In genomic region chr16:68490358-68490757, GRCh38 we compare ENCODE assay signal across 17 cellular contexts. TPM values are rescaled to one million over a fixed set of nuclear protein-coding genes. Genes with fewer than 3 reads are reported as not detected.
A peak's percentile ranks its signal among the peaks of the same experiment; 100 is the strongest.
DNase-seq lines count a peak whose midpoint lies in the region; ATAC-seq, FAIRE-seq and TF ChIP-seq lines count a peak whose summit lies in the region.
"Had no signal": no experiment of that assay in that cellular context is flagged by ENCODE, and none has a peak within 500 bp of the region (broad histone marks: within the 10 kb centered on the region; RNA-seq: fewer than 3 reads in every experiment).

No MANE protein-coding gene starts in this region.

- no peaks in the 10 kb centered on the region for H3K79me2 ChIP-seq in GM23338 (replicated peaks; ENCODE audit: insufficient read depth)
- no peaks in the 10 kb centered on the region for H3K79me2 ChIP-seq in OCI-LY7 (ENCODE audit: insufficient read depth, low read depth, low read length)

- no peak overlapping the region for H3K27ac ChIP-seq in GM23338 (ENCODE audit: low read depth)
- peak overlapping the region; percentile 79 for H3K27ac ChIP-seq in OCI-LY7 (ENCODE audit: low read depth, low read length, poor library complexity, severe bottlenecking)
- H3K27ac ChIP-seq in esophagus (ENCODE audit: low read depth in 2 of 2, low read length in 1 of 2), result peak overlapping the region; percentile 22 to 62
- H3K27ac ChIP-seq in neuronal stem cell (replicated peaks; ENCODE audit: low read length), result no peak overlapping the region
- no peak overlapping the region for H3K27ac ChIP-seq in aorta (ENCODE audit: low read depth in 1 of 2, low read length in 2 of 2)
- H3K27ac ChIP-seq in kidney (ENCODE audit: low read depth in 2 of 2, low read length in 2 of 2), result no peak overlapping the region
- H3K27ac ChIP-seq in psoas muscle, result no peak overlapping the region

- intact Hi-C loops in OCI-LY7 (cut with micrococcal nuclease; ENCODE audit: unreplicated experiment) (loop anchor here (5.0 to 10.0 kb wide), 2 partner anchors 43 to 236 kb away; partner anchors contain the start of gene SMPD3), aorta (cut with DNase I) (no loop called here), kidney (cut with DNase I) (no loop called here), psoas muscle (cut with DNase I) (no loop called here)
- intact Hi-C loops in activated T-helper 2 cell treated with anti-CD3 and anti-CD28 coated beads, Interferon-gamma antibody, Interleukin-2, Interleukin-4, amounts not matched to agents 10 μg/mL and 5 μg/mL and 100 μg/mL, durations not matched to agents 14 hours and 24 hours and 36 hours (cut with micrococcal nuclease), result no loop called here

- peak overlapping the region; percentile 65 for H2BK15ac ChIP-seq in neuronal stem cell (ENCODE audit: low read length)

- no peak overlapping the region for H4K91ac ChIP-seq in neuronal stem cell (ENCODE audit: low read depth, low read length, poor library complexity)

- H3K79me1 ChIP-seq in neuronal stem cell (ENCODE audit: low read depth, low read length), result no peaks in the 10 kb centered on the region

- H3K4ac ChIP-seq in neuronal stem cell (ENCODE audit: low read length), result no peak overlapping the region

- BruUV-seq in OCI-LY7 (replicated peaks; lab: Mats Ljungman, UMichigan), result no TSS peak

- H2AFZ ChIP-seq in GM23338 (0 out of 2 replicates have a peak overlapping the region, but pooled peaks have one; percentile 95), OCI-LY7 (ENCODE audit: low read length) (peak overlapping the region; percentile 48; the same call in 1 of the 2 replicates), neuronal stem cell (ENCODE audit: low read length) (no peak overlapping the region)

- peaks cover 27% of the 10 kb centered on the region for H3K4me1 Mint-ChIP-seq in GM23338
- no peaks in the 10 kb centered on the region for H3K4me1 Mint-ChIP-seq in activated T-helper 2 cell treated with anti-CD3 and anti-CD28 coated beads, Interferon-gamma antibody, Interleukin-2, Interleukin-4, amounts not matched to agents 10 μg/mL and 5 μg/mL and 100 μg/mL, durations not matched to agents 14 hours and 24 hours and 36 hours (ENCODE audit: low read depth)

- no peak overlapping the region for H3K23ac ChIP-seq in neuronal stem cell (ENCODE audit: low read depth, low read length, poor library complexity)

- ATAC-seq in GM23338 (no peak), aorta (ENCODE audit: low FRiP score) (no peak), psoas muscle (no peak)

- no peak for FAIRE-seq in kidney (lab: Jason Lieb, UNC)

- H3K9me3 ChIP-seq in OCI-LY7 (ENCODE audit: low read length), result no peaks in the 10 kb centered on the region; the same call in 1 of the 2 replicates
- no peaks in the 10 kb centered on the region for H3K9me3 ChIP-seq in esophagus (ENCODE audit: control insufficient read depth in 2 of 2, insufficient read depth in 1 of 2, low read depth in 1 of 2, low read length in 1 of 2)
- peaks cover 0 to 2% of the 10 kb centered on the region in 2 donors for H3K9me3 ChIP-seq in neuronal stem cell (replicated peaks in 1 of 2; ENCODE audit: control insufficient read depth in 2 of 2, insufficient read depth in 1 of 2, low read depth in 1 of 2, low read length in 2 of 2)
- no peaks in the 10 kb centered on the region for H3K9me3 ChIP-seq in aorta (ENCODE audit: control insufficient read depth, low read length)
- no peaks in the 10 kb centered on the region for H3K9me3 ChIP-seq in kidney (ENCODE audit: control insufficient read depth in 1 of 2, low read length in 2 of 2)
- H3K9me3 ChIP-seq in psoas muscle, result no peaks in the 10 kb centered on the region

- H3K36me3 ChIP-seq in GM23338 (ENCODE audit: insufficient read depth) (no peaks in the 10 kb centered on the region; the same call in 1 of the 2 replicates), OCI-LY7 (ENCODE audit: insufficient read depth, low read length) (peaks cover 15% of the 10 kb centered on the region; the same call in 1 of the 2 replicates), esophagus (ENCODE audit: control insufficient read depth in 2 of 2, insufficient read depth in 2 of 2, low read length in 1 of 2) (no peaks in the 10 kb centered on the region), neuronal stem cell (replicated peaks in 1 of 2; ENCODE audit: control insufficient read depth in 2 of 2, insufficient read depth in 2 of 2, low read length in 2 of 2) (no peaks in the 10 kb centered on the region), aorta (ENCODE audit: control insufficient read depth in 1 of 2, insufficient read depth in 2 of 2, low read length in 1 of 2) (no peaks in the 10 kb centered on the region), kidney (ENCODE audit: control insufficient read depth in 1 of 2, insufficient read depth in 2 of 2, low read length in 2 of 2) (no peaks in the 10 kb centered on the region), psoas muscle (ENCODE audit: insufficient read depth in 1 of 2, low read depth in 1 of 2) (no peaks in the 10 kb centered on the region)

- H4K20me1 ChIP-seq in GM23338 (replicated peaks; ENCODE audit: insufficient read depth) (no peaks in the 10 kb centered on the region), OCI-LY7 (ENCODE audit: insufficient read depth, low read length) (no peaks in the 10 kb centered on the region)

- no peak overlapping the region for H3K9ac ChIP-seq in neuronal stem cell (ENCODE audit: low read depth, low read length, poor library complexity)
- H3K9ac ChIP-seq in kidney (ENCODE audit: low read length in 2 of 2), result no peak overlapping the region

- no peak overlapping the region for H2BK120ac ChIP-seq in neuronal stem cell (ENCODE audit: low read depth, low read length)

- H4K8ac ChIP-seq in neuronal stem cell (ENCODE audit: low read depth, low read length), result no peak overlapping the region

- H3K27me3 Mint-ChIP-seq in GM23338 (ENCODE audit: insufficient read depth, low read depth, poor library complexity), result peaks cover 3% of the 10 kb centered on the region
- peaks cover 17% of the 10 kb centered on the region for H3K27me3 Mint-ChIP-seq in activated T-helper 2 cell treated with anti-CD3 and anti-CD28 coated beads, Interferon-gamma antibody, Interleukin-2, Interleukin-4, amounts not matched to agents 10 μg/mL and 5 μg/mL and 100 μg/mL, durations not matched to agents 14 hours and 24 hours and 36 hours (ENCODE audit: low read depth)
- H3K27me3 Mint-ChIP-seq: B cell had no signal

- no peak overlapping the region for H3K4me2 ChIP-seq in GM23338
- peak overlapping the region; percentile 89 for H3K4me2 ChIP-seq in OCI-LY7 (ENCODE audit: low read length)
- H3K4me2 ChIP-seq in neuronal stem cell (ENCODE audit: insufficient read depth, low read length, poor library complexity, severe bottlenecking), result no peak overlapping the region

- no peak overlapping the region for H2AK5ac ChIP-seq in neuronal stem cell (ENCODE audit: low read depth, low read length)

- no peaks in the 10 kb centered on the region for H3F3A ChIP-seq in GM23338 (replicated peaks; ENCODE audit: low read depth)

- no peak overlapping the region for H2BK12ac ChIP-seq in neuronal stem cell (ENCODE audit: low read length)

- H3K27me3 ChIP-seq in GM23338 (ENCODE audit: insufficient read depth) (no peaks in the 10 kb centered on the region), esophagus (ENCODE audit: control insufficient read depth in 1 of 2, insufficient read depth in 2 of 2, low read length in 2 of 2) (no peaks in the 10 kb centered on the region), neuronal stem cell (ENCODE audit: control insufficient read depth in 3 of 3, insufficient read depth in 3 of 3, low read depth in 1 of 3, low read length in 3 of 3) (peaks cover 0 to 11% (median 0%) of the 10 kb centered on the region in 3 experiments), aorta (ENCODE audit: control insufficient read depth in 1 of 2, insufficient read depth in 2 of 2, low read length in 1 of 2) (no peaks in the 10 kb centered on the region), psoas muscle (ENCODE audit: insufficient read depth in 3 of 3, low read length in 2 of 3) (no peaks in the 10 kb centered on the region)

- no peak overlapping the region for H2BK5ac ChIP-seq in neuronal stem cell (ENCODE audit: low read length)

- WGBS in esophagus, 2 donors, result 40 to 64% methylated on average over 1 of the region's 1 CpG
- WGBS in neuronal stem cell (ENCODE audit: extremely low coverage in 2 of 2, insufficient read length in 2 of 2, insufficient replicate concordance in 1 of 2), 2 donors, result no CpG with 5 or more reads among the region's 1 CpG
- 78 to 82% methylated on average over 1 of the region's 1 CpG for WGBS in aorta, 2 donors
- 68 to 75% (median 69%) methylated on average over 1 of the region's 1 CpG for WGBS in psoas muscle, 3 donors

- TF ChIP-seq CTCF in GM23338 (conservative IDR thresholded peaks at IDR 0.05; ENCODE audit: low read depth in 2 of 2) (no peak), OCI-LY7 (conservative IDR thresholded peaks at IDR 0.05; ENCODE audit: low read length) (no peak), kidney (IDR thresholded peaks at IDR 0.05; ENCODE audit: borderline replicate concordance, extremely low read depth, insufficient read depth) (no peak), psoas muscle (IDR thresholded peaks at IDR 0.05) (no peak)

- H3K9me3 Mint-ChIP-seq in GM23338, result peaks cover 4% of the 10 kb centered on the region; the same call in 2 of the 3 replicates
- H3K9me3 Mint-ChIP-seq in activated T-helper 2 cell treated with anti-CD3 and anti-CD28 coated beads, Interferon-gamma antibody, Interleukin-2, Interleukin-4, amounts not matched to agents 10 μg/mL and 5 μg/mL and 100 μg/mL, durations not matched to agents 14 hours and 24 hours and 36 hours, result no peaks in the 10 kb centered on the region
- H3K9me3 Mint-ChIP-seq: CD8-positive, alpha-beta memory T cell had no signal

- DNase-seq in GM23338 (ENCODE audit: low spot score) (no peak), OCI-LY7 (ENCODE audit: low spot score) (no peak), neuronal stem cell (ENCODE audit: low spot score) (no peak), aorta (no peak), kidney (no peak), psoas muscle (no peak)
- no peak for DNase-seq in activated T-helper 2 cell treated with anti-CD3 and anti-CD28 coated beads, Interferon-gamma antibody, Interleukin-2, Interleukin-4, amounts not matched to agents 10 μg/mL and 5 μg/mL and 100 μg/mL, durations not matched to agents 14 hours and 24 hours and 36 hours (ENCODE audit: low spot score)
- DNase-seq: GF-D8, GOT3, KG1, NCI-H1105 treated with DMSO at 0.1 percent for 48 hours, NCI-H187, NCI-H82 had no signal

- no peak overlapping the region for H3K27ac Mint-ChIP-seq in GM23338
- H3K27ac Mint-ChIP-seq in activated T-helper 2 cell treated with anti-CD3 and anti-CD28 coated beads, Interferon-gamma antibody, Interleukin-2, Interleukin-4, amounts not matched to agents 10 μg/mL and 5 μg/mL and 100 μg/mL, durations not matched to agents 14 hours and 24 hours and 36 hours, result no peak overlapping the region
- H3K27ac Mint-ChIP-seq: B cell; CD8-positive, alpha-beta memory T cell had no signal

- peaks cover 11% of the 10 kb centered on the region for H3K4me1 ChIP-seq in GM23338 (ENCODE audit: insufficient read depth)
- peaks cover 79% of the 10 kb centered on the region for H3K4me1 ChIP-seq in OCI-LY7 (ENCODE audit: insufficient read depth, low read length, poor library complexity, severe bottlenecking)
- H3K4me1 ChIP-seq in esophagus (ENCODE audit: control insufficient read depth in 2 of 2, insufficient read depth in 2 of 2, low read length in 1 of 2), result peaks cover 5 to 35% of the 10 kb centered on the region in 2 donors
- H3K4me1 ChIP-seq in neuronal stem cell (ENCODE audit: control insufficient read depth in 2 of 2, insufficient read depth in 1 of 2, low read depth in 1 of 2, low read length in 2 of 2), result peaks cover 9 to 19% of the 10 kb centered on the region in 2 donors
- H3K4me1 ChIP-seq in aorta (ENCODE audit: control insufficient read depth in 1 of 2, insufficient read depth in 2 of 2, low read length in 2 of 2), result no peaks in the 10 kb centered on the region
- peaks cover 7 to 9% of the 10 kb centered on the region in 2 donors for H3K4me1 ChIP-seq in kidney (ENCODE audit: control insufficient read depth in 1 of 2, insufficient read depth in 1 of 2, low read depth in 1 of 2, low read length in 2 of 2)
- H3K4me1 ChIP-seq in psoas muscle, result no peaks in the 10 kb centered on the region

- no peak overlapping the region for H3K4me3 ChIP-seq in GM23338
- H3K4me3 ChIP-seq in OCI-LY7 (ENCODE audit: low read depth, low read length, poor library complexity, severe bottlenecking), result peak overlapping the region; percentile 61
- H3K4me3 ChIP-seq in esophagus (ENCODE audit: low read depth in 1 of 2, low read length in 2 of 2), result no peak overlapping the region
- H3K4me3 ChIP-seq in neuronal stem cell (ENCODE audit: low read length in 2 of 2), result no peak overlapping the region
- no peak overlapping the region for H3K4me3 ChIP-seq in aorta (ENCODE audit: low read length in 2 of 2)
- H3K4me3 ChIP-seq in kidney (ENCODE audit: low read length in 2 of 2), result no peak overlapping the region
- no peak overlapping the region for H3K4me3 ChIP-seq in psoas muscle

- H3K9me2 ChIP-seq in GM23338 (ENCODE audit: insufficient read depth) (no peaks in the 10 kb centered on the region), OCI-LY7 (ENCODE audit: insufficient read depth, low read length) (no peaks in the 10 kb centered on the region)

- no peak overlapping the region for H3K18ac ChIP-seq in neuronal stem cell (ENCODE audit: low read length)

- POLR2A ChIA-PET in OCI-LY7 (lab: Charles Lee), result interaction anchor here (1.8 to 2.3 kb wide), 3 partner anchors 10 to 20 kb away, joined by 5 to 12 read pairs (median 8); no protein-coding TSS in a partner anchor

- no peak overlapping the region for H3K14ac ChIP-seq in neuronal stem cell (ENCODE audit: low read length)

- CTCF ChIA-PET in OCI-LY7 (lab: Charles Lee; ENCODE audit: unreplicated experiment), result interaction anchor here (0.6 kb wide), 1 partner anchor 25 kb away, joined by 3 read pairs; no protein-coding TSS in a partner anchor

- no peak overlapping the region for H3K4me3 Mint-ChIP-seq in GM23338
- H3K4me3 Mint-ChIP-seq in activated T-helper 2 cell treated with anti-CD3 and anti-CD28 coated beads, Interferon-gamma antibody, Interleukin-2, Interleukin-4, amounts not matched to agents 10 μg/mL and 5 μg/mL and 100 μg/mL, durations not matched to agents 14 hours and 24 hours and 36 hours (ENCODE audit: low read depth), result no peak overlapping the region
- H3K4me3 Mint-ChIP-seq: B cell; CD8-positive, alpha-beta memory T cell had no signal

- peaks cover 4% of the 10 kb centered on the region; the same call in 1 of the 3 replicates for H3K36me3 Mint-ChIP-seq in GM23338 (ENCODE audit: low read depth)
- H3K36me3 Mint-ChIP-seq in activated T-helper 2 cell treated with anti-CD3 and anti-CD28 coated beads, Interferon-gamma antibody, Interleukin-2, Interleukin-4, amounts not matched to agents 10 μg/mL and 5 μg/mL and 100 μg/mL, durations not matched to agents 14 hours and 24 hours and 36 hours (ENCODE audit: low read depth), result no peaks in the 10 kb centered on the region
- H3K36me3 Mint-ChIP-seq: CD8-positive, alpha-beta memory T cell had no signal

RNA-seq across cellular contexts. Expression of gene SMPD3, which starts 42.0 kb away (rescaled TPM):
- 0.31 and 0.83 TPM in 2 replicates for total RNA-seq in GM23338 (2014; rRNA removed; shearing (Covaris generic))
- 0.57 and 0.68 TPM in 2 replicates for polyA plus RNA-seq in GM23338 (2016; fragmentation: Nextera tagmentation; extraction: Ambion mirVana)
- total RNA-seq in OCI-LY7 (2014; rRNA removed; shearing (Covaris generic)), result 0.16 and 0.21 TPM in 2 replicates
- 0.51 and 0.61 TPM in 2 replicates for total RNA-seq in OCI-LY7 (2022)
- polyA plus RNA-seq in esophagus, result 1 to 10 TPM in 1 of 2 donors, under 1 TPM in 1; 0.41 to 4.0 TPM
- polyA plus RNA-seq in neuronal stem cell (2013, experiment 1 of 2), result 0.21 TPM
- 0.15 TPM for polyA plus RNA-seq in neuronal stem cell (2013, experiment 2 of 2)
- total RNA-seq in aorta, result 1 to 10 TPM in 1 of 2 donors, under 1 TPM in 1; 0.29 to 1.1 TPM
- 1 to 10 TPM in 1 of 2 donors, not detected in 1; 7.5 TPM for polyA plus RNA-seq in aorta
- total RNA-seq in activated T-helper 2 cell treated with anti-CD3 and anti-CD28 coated beads, Interferon-gamma antibody, Interleukin-2, Interleukin-4, amounts not matched to agents 10 μg/mL and 5 μg/mL and 100 μg/mL, durations not matched to agents 14 hours and 24 hours and 36 hours, result 0.07 and 0.25 TPM in 2 replicates
- 0.72 TPM for total RNA-seq in kidney
- 0.28 TPM for polyA plus RNA-seq in kidney (ENCODE audit: insufficient read depth, low read depth, low replicate concordance)
- under 1 TPM; 0.04 to 0.21 (median 0.11) TPM for total RNA-seq in psoas muscle
- under 1 TPM; 0.04 to 0.18 (median 0.08) TPM for polyA plus RNA-seq in psoas muscle
- total RNA-seq: MCF 10A had no signal

RNA-seq across cellular contexts. Expression of gene ZFP90, which starts 48.7 kb away (rescaled TPM):
- total RNA-seq in GM23338 (2014; rRNA removed; shearing (Covaris generic)), result 14.6 and 20.5 TPM in 2 replicates
- 10.0 and 12.8 TPM in 2 replicates for polyA plus RNA-seq in GM23338 (2016; fragmentation: Nextera tagmentation; extraction: Ambion mirVana)
- total RNA-seq in OCI-LY7 (2014; rRNA removed; shearing (Covaris generic)), result 14.1 and 22.0 TPM in 2 replicates
- total RNA-seq in OCI-LY7 (2022), result 27.0 and 31.5 TPM in 2 replicates
- 1 to 10 TPM; 4.2 to 4.6 TPM for polyA plus RNA-seq in esophagus
- 58.9 TPM for polyA plus RNA-seq in neuronal stem cell (2013, experiment 1 of 2)
- polyA plus RNA-seq in neuronal stem cell (2013, experiment 2 of 2), result 65.3 TPM
- 10 to 100 TPM; 17.1 to 31.0 TPM for total RNA-seq in aorta
- 10 to 100 TPM in 1 of 2 donors, 1 to 10 TPM in 1; 7.9 to 13.0 TPM for polyA plus RNA-seq in aorta
- total RNA-seq in activated T-helper 2 cell treated with anti-CD3 and anti-CD28 coated beads, Interferon-gamma antibody, Interleukin-2, Interleukin-4, amounts not matched to agents 10 μg/mL and 5 μg/mL and 100 μg/mL, durations not matched to agents 14 hours and 24 hours and 36 hours, result 19.4 and 20.8 TPM in 2 replicates
- total RNA-seq in kidney, result 30.3 TPM
- 10.9 TPM for polyA plus RNA-seq in kidney (ENCODE audit: insufficient read depth, low read depth, low replicate concordance)
- 10 to 100 TPM in 2 of 4 donors, 1 to 10 TPM in 2; 6.9 to 11.8 (median 10.1) TPM for total RNA-seq in psoas muscle
- polyA plus RNA-seq in psoas muscle, result 10 to 100 TPM in 2 of 3 donors, 1 to 10 TPM in 1; 7.2 to 14.0 (median 10.8) TPM

Comparison
In these comparisons a context has a peak if more than half of its experiments do, and no peak if none do; other contexts are left out.
1. H3K27ac ChIP-seq: peak in OCI-LY7 (single experiment) and esophagus (2 of 2); none in GM23338 (single experiment), neuronal stem cell (single experiment), aorta (0 of 2), kidney (0 of 2) and psoas muscle (single experiment).